ENCODE assay signal across 17 cellular contexts in the genomic region with DNA sequence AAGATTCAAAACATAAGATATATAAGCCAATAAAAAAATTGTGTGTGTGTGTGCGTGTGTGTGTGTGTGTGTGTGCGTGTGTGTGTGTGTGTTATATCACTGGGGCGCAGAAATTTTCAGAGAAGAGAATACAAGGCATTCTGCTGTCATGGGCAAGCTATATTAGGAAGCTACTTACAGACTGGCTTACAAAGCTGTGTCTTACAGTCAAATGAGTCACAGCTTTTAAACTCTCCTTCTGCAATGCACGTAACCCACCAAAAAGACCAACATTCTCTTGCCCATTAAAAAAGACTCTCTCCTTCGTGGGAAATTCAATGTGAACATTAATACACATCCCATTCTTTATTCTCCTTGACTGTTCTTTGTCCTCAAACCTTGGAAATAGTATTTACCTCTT.
DNase-seq lines count a peak whose midpoint lies in the region; ATAC-seq and TF ChIP-seq lines count a peak whose summit lies in the region.
"Had no signal": no experiment of that assay in that cellular context is flagged by ENCODE, and none has a peak within 500 bp of the region (broad histone marks: within the 10 kb centered on the region; RNA-seq: fewer than 3 reads in every experiment).

No MANE protein-coding gene starts in this region.

- no peak overlapping the region for H3K4me2 ChIP-seq in IMR-90 (ENCODE audit: low read depth, low read length)
- H3K4me2 ChIP-seq: BLaER1 had no signal

- no peaks in the 10 kb centered on the region for H3K79me1 ChIP-seq in IMR-90 (ENCODE audit: low read depth in 1 of 2, low read length in 2 of 2)

- no CpG with 5 or more reads among the region's 5 CpGs for WGBS in IMR-90 (ENCODE audit: extremely low coverage in 2 of 2, insufficient read length in 1 of 2), 2 experiments

- no peak overlapping the region for H4K5ac ChIP-seq in IMR-90 (ENCODE audit: low read depth, low read length)

- H3K14ac ChIP-seq in IMR-90 (replicated peaks; ENCODE audit: low read depth, low read length): no peak overlapping the region

- no peak overlapping the region for H2BK5ac ChIP-seq in IMR-90 (ENCODE audit: low read depth, low read length, poor library complexity, severe bottlenecking)

- DNase-seq in EL: peak; percentile 4
- peak; percentile 51 for DNase-seq in IMR-90
- DNase-seq in astrocyte of the hippocampus (ENCODE audit: low read depth, low spot score): peak; percentile 55
- DNase-seq in myocyte (ENCODE audit: low read depth): peak; percentile 18
- DNase-seq in right atrium auricular region (ENCODE audit: low spot score): no peak
- no peak for DNase-seq in stimulated activated CD4-positive, alpha-beta T cell treated with anti-CD3 and anti-CD28 coated beads, Interleukin-4, amount 100 ng/mL, for 1 hour
- DNase-seq in 8988T: no peak
- DNase-seq: activated naive CD4-positive, alpha-beta T cell treated with anti-CD3 and anti-CD28 coated beads, Interleukin-2, amount 50 U/mL, for 16 hours; activated T-cell treated with anti-CD3 and anti-CD28 coated beads, Interleukin-2, amount 50 U/mL, for 72 hours; Calu3; endodermal cell; mucosa of descending colon; NCI-H1694; spleen had no signal

- dilution Hi-C loops in IMR-90 (cut with HindIII; ENCODE audit: low sequenced_read_pairs, unreplicated experiment): no loop called here

- no peak overlapping the region for H2AK9ac ChIP-seq in IMR-90 (replicated peaks; ENCODE audit: low read depth, low read length, poor library complexity)

- no peak overlapping the region for H2AK5ac ChIP-seq in IMR-90 (ENCODE audit: low read depth, low read length)

- no peak for TF ChIP-seq RAD21 in IMR-90 (IDR thresholded peaks at IDR 0.05; ENCODE audit: low read length)

- no peak overlapping the region for H3K4me3 ChIP-seq in IMR-90 (ENCODE audit: insufficient read depth, low read depth, low read length)
- H3K4me3 ChIP-seq in right atrium auricular region: no peak overlapping the region
- H3K4me3 ChIP-seq: ascending aorta, BLaER1, mucosa of descending colon, spleen had no signal

- H4K91ac ChIP-seq in IMR-90 (ENCODE audit: insufficient read depth, low read depth, low read length): no peak overlapping the region

- H3K23ac ChIP-seq in IMR-90 (ENCODE audit: low read depth, low read length): no peak overlapping the region

- no peak overlapping the region for H4K8ac ChIP-seq in IMR-90 (ENCODE audit: low read depth in 2 of 2, low read length in 2 of 2)

- H3K27ac ChIP-seq in IMR-90 (ENCODE audit: insufficient read depth, low read length): no peak overlapping the region
- H3K27ac ChIP-seq in right atrium auricular region: no peak overlapping the region
- H3K27ac ChIP-seq: ascending aorta, BLaER1, spleen had no signal

- no TSS peak for BruUV-seq in IMR-90 (replicated peaks; lab: Mats Ljungman, UMichigan)

- no peaks in the 10 kb centered on the region for H3K9me3 ChIP-seq in IMR-90 (ENCODE audit: control insufficient read depth, insufficient read depth, low read length)
- peaks cover 0 to 4% of the 10 kb centered on the region in 2 donors for H3K9me3 ChIP-seq in right atrium auricular region
- H3K9me3 ChIP-seq: ascending aorta, BLaER1, mucosa of descending colon had no signal

- intact Hi-C loops in IMR-90 (cut with micrococcal nuclease): no loop called here

- H3K4ac ChIP-seq in IMR-90 (ENCODE audit: low read depth, low read length): no peak overlapping the region

- H3K36me3 ChIP-seq in IMR-90 (ENCODE audit: control insufficient read depth, insufficient read depth, low read length): no peaks in the 10 kb centered on the region
- no peaks in the 10 kb centered on the region for H3K36me3 ChIP-seq in right atrium auricular region
- H3K36me3 ChIP-seq: ascending aorta, BLaER1, spleen had no signal

- no peak overlapping the region for H2BK120ac ChIP-seq in IMR-90 (ENCODE audit: low read depth, low read length)

- H3K4me1 ChIP-seq in IMR-90 (ENCODE audit: control insufficient read depth, insufficient read depth, low read length) (no peaks in the 10 kb centered on the region), right atrium auricular region (no peaks in the 10 kb centered on the region)
- H3K4me1 ChIP-seq: ascending aorta, BLaER1, spleen had no signal

- TF ChIP-seq POLR2A in IMR-90 (IDR thresholded peaks at IDR 0.05; ENCODE audit: low read depth, low read length): no peak

- ATAC-seq in IMR-90 (ENCODE audit: low read depth): 0 out of 2 replicates have a peak, but pooled peaks have one; percentile 40
- ATAC-seq: activated T-cell treated with anti-CD3 and anti-CD28 coated beads, Interleukin-2, amount 50 U/mL, for 72 hours; HepG2; mucosa of descending colon had no signal

- no peak overlapping the region for H2BK20ac ChIP-seq in IMR-90 (ENCODE audit: low read depth, low read length)

- CTCF ChIA-PET in IMR-90 (lab: Yijun Ruan, JAX): interaction anchor here (0.7 to 0.9 kb wide), 2 partner anchors 25 to 30 kb away, joined by 3 read pairs; no protein-coding TSS in a partner anchor

- in situ Hi-C loops in IMR-90 (cut with MboI; ENCODE audit: low sequenced_read_pairs): no loop called here

- no peaks in the 10 kb centered on the region for H3K9me1 ChIP-seq in IMR-90 (ENCODE audit: insufficient read depth, low read length)

- H3K18ac ChIP-seq in IMR-90 (ENCODE audit: low read depth, low read length): no peak overlapping the region

- no peak overlapping the region for H2AFZ ChIP-seq in IMR-90 (replicated peaks; ENCODE audit: low read length, poor library complexity)

- POLR2A ChIA-PET in IMR-90 (lab: Charles Lee; ENCODE audit: unreplicated experiment): no interaction called here

- no peak overlapping the region for H3K56ac ChIP-seq in IMR-90 (ENCODE audit: extremely low read depth, insufficient read depth, low read length)

- H3K9ac ChIP-seq in IMR-90 (ENCODE audit: low read depth, low read length): no peak overlapping the region
- H3K9ac ChIP-seq: BLaER1 had no signal

- no peak overlapping the region for H2BK15ac ChIP-seq in IMR-90 (ENCODE audit: low read depth, low read length)

- TF ChIP-seq CTCF in IMR-90 (conservative IDR thresholded peaks at IDR 0.05; ENCODE audit: low read depth, low read length): no peak
- no peak for TF ChIP-seq CTCF in right atrium auricular region (IDR thresholded peaks at IDR 0.05)

- no peaks in the 10 kb centered on the region for H4K20me1 ChIP-seq in IMR-90 (ENCODE audit: insufficient read depth, low read length)
- H4K20me1 ChIP-seq: BLaER1 had no signal

- H3K27me3 ChIP-seq in IMR-90 (ENCODE audit: control insufficient read depth, insufficient read depth, low read length): no peaks in the 10 kb centered on the region
- no peaks in the 10 kb centered on the region for H3K27me3 ChIP-seq in right atrium auricular region
- H3K27me3 ChIP-seq: ascending aorta, BLaER1 had no signal

TF ChIP-seq in IMR-90, 13 proteins besides CTCF, POLR2A, EP300 and RAD21:
- TF ChIP-seq ELK1 (IDR thresholded peaks at IDR 0.05; ENCODE audit: borderline replicate concordance, low read depth, low read length): no peak
- no peak for TF ChIP-seq CEBPB (IDR thresholded peaks at IDR 0.05; ENCODE audit: low read depth, low read length)
- TF ChIP-seq MXI1 (IDR thresholded peaks at IDR 0.05; ENCODE audit: borderline replicate concordance, low read depth, low read length): no peak
- TF ChIP-seq MAZ (IDR thresholded peaks at IDR 0.05; ENCODE audit: borderline replicate concordance, low read depth, low read length): no peak

Comparison
In these comparisons a context has a peak if more than half of its experiments do, and no peak if none do; other contexts are left out.
1. DNase-seq: peak in EL (single experiment), IMR-90 (single experiment), astrocyte of the hippocampus (single experiment) and myocyte (single experiment); none in right atrium auricular region (single experiment), stimulated activated CD4-positive, alpha-beta T cell treated with anti-CD3 and anti-CD28 coated beads, Interleukin-4, amount 100 ng/mL, for 1 hour (single experiment) and 8988T (single experiment).